In the genomic region with DNA sequence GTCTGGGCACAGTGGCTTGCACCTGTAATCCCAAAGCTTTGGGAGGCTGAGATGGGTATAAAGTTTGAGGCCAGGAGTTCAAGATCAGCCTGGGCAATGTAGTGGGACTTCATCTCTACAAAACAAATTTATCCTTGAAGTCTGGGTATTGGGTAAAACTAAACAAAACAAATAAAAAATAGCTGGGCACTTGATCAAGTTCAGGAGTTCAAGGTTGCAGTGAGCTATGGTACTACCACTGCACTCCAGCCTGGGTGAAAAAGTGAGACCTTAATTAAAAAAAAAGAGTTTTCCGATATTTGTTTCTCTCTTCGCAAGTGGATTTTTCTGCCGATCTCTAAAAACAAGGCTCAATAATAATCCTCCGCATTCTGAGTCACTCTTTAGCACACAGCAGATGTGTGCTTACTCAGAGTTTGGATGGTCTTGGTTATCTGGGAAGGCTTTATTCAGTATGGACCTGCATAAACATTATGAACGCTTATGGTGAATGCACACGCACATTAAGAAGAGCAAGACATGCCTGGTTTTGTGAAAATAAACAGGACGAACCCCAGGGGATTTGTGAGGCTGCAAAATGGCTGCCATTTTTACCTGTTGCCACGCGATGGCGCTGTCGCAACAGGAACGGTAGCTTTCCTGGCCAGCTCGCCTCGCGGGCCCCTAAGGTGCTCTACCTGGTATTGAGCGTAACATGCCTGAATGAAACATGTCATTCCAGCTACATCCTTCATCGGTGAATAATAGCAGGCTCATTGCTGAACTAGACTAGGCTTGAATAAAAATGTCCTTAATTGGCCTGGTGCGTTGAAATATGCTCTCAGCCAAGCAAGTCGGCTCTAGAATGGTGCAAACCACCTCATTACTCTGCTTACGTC, we compare ENCODE assay signal across 8 cellular contexts. TPM values are rescaled to one million over a fixed set of nuclear protein-coding genes. Genes with fewer than 3 reads are reported as not detected.
DNase-seq lines count a peak whose midpoint lies in the region; ATAC-seq and TF ChIP-seq lines count a peak whose summit lies in the region.

No MANE protein-coding gene starts in this region.

- TF ChIP-seq POLR2A in upper lobe of left lung (IDR thresholded peaks at IDR 0.05) = no peak

- peak overlapping the region; percentile 27 for H3K4me3 ChIP-seq in PC-3 (ENCODE audit: low read length)
- H3K4me3 ChIP-seq in fibroblast of the aortic adventitia (ENCODE audit: low read depth, low read length) = peak overlapping the region; percentile 45
- H3K4me3 ChIP-seq in upper lobe of left lung = no peak overlapping the region

- peak overlapping the region; percentile 39 for H2AFZ ChIP-seq in PC-3 (ENCODE audit: low read length)

- peak; percentile 89 for ATAC-seq in GM21390 (IDR thresholded peaks at IDR 0.05; ENCODE audit: unreplicated experiment)
- peak; percentile 95 for ATAC-seq in PC-3
- ATAC-seq in upper lobe of left lung (ENCODE audit: low FRiP score in 2 of 2) = peak; percentile 55 to 86

- H3F3A ChIP-seq in PC-3 (ENCODE audit: low read length, unreplicated experiment) = no peaks in the 10 kb centered on the region

- CTCF ChIA-PET in PC-3 (lab: Charles Lee) = interaction anchor here (0.5 to 1.6 kb wide), 7 partner anchors 65 to 1622 kb away, joined by 3 to 5 read pairs (median 3); no protein-coding TSS in a partner anchor

- peak; percentile 97 for TF ChIP-seq RAD21 in Ishikawa (IDR thresholded peaks at IDR 0.05; ENCODE audit: low read depth)

- TF ChIP-seq EP300 in Ishikawa (IDR thresholded peaks at IDR 0.05; ENCODE audit: borderline replicate concordance) = no peak
- no peak for TF ChIP-seq EP300 in upper lobe of left lung (IDR thresholded peaks at IDR 0.05)

- BruUV-seq in PC-3 (replicated peaks; lab: Mats Ljungman, UMichigan) = no TSS peak

- TF ChIP-seq CTCF in PC-3 (conservative IDR thresholded peaks at IDR 0.05; ENCODE audit: low read depth, low read length) (peak; percentile 96), fibroblast of the aortic adventitia (IDR thresholded peaks at IDR 0.05; ENCODE audit: insufficient read depth, low read length) (peak; percentile 87), upper lobe of left lung (IDR thresholded peaks at IDR 0.05) (peak; percentile 55 to 86 (median 72))

- H3K27me3 ChIP-seq in PC-3 (ENCODE audit: low read length) (no peaks in the 10 kb centered on the region), upper lobe of left lung (no peaks in the 10 kb centered on the region)

- peak overlapping the region; percentile 58 for H3K4me2 ChIP-seq in PC-3 (ENCODE audit: low read length)

- no peaks in the 10 kb centered on the region for H3K9me3 ChIP-seq in PC-3 (ENCODE audit: low read length)
- no peaks in the 10 kb centered on the region for H3K9me3 ChIP-seq in upper lobe of left lung

- WGBS in upper lobe of left lung, 2 donors = 20 to 22% methylated on average over 20 of the region's 20 CpGs

- H3K36me3 ChIP-seq in PC-3 (ENCODE audit: low read depth, low read length) (no peaks in the 10 kb centered on the region), upper lobe of left lung (no peaks in the 10 kb centered on the region)

- no peak overlapping the region for H3K9ac ChIP-seq in PC-3 (ENCODE audit: low read length)

- intact Hi-C loops in PC-3 (cut with micrococcal nuclease) = loop anchor here (1.0 to 10.0 kb wide), 6 partner anchors 299 to 1636 kb away; no protein-coding TSS in a partner anchor

- no peaks in the 10 kb centered on the region for H3K79me2 ChIP-seq in PC-3 (ENCODE audit: low read length)

- no peaks in the 10 kb centered on the region for H3K9me2 ChIP-seq in PC-3 (replicated peaks; ENCODE audit: low read length)

- DNase-seq in DMS153 treated with DMSO at 0.1 percent for 48 hours (lab: John Stamatoyannopoulos, UW; ENCODE audit: unreplicated experiment) (peak; percentile 71), PC-3 (peak; percentile 88), fibroblast of the aortic adventitia (ENCODE audit: low read depth) (peak; percentile 70), occipital lobe (lab: John Stamatoyannopoulos, UW) (peak; percentile 35), upper lobe of left lung (peak; percentile 41 to 58)
- DNase-seq in activated T-helper 1 cell treated with anti-CD3 and anti-CD28 coated beads, Interleukin-2, amount 50 U/mL, for 16 hours (ENCODE audit: low read depth in 1 of 2, low spot score in 1 of 2) = peak; percentile 14 to 23

- H3K4me1 ChIP-seq in PC-3 (ENCODE audit: insufficient read depth, low read length) (peaks cover 16% of the 10 kb centered on the region), upper lobe of left lung (peaks cover 0 to 6% (median 4%) of the 10 kb centered on the region in 4 donors)

- no peaks in the 10 kb centered on the region for H4K20me1 ChIP-seq in PC-3 (ENCODE audit: low read length)

- no peak overlapping the region for H3K27ac ChIP-seq in PC-3 (ENCODE audit: low read length)
- no peak overlapping the region for H3K27ac ChIP-seq in upper lobe of left lung

- POLR2A ChIA-PET in PC-3 (lab: Charles Lee; ENCODE audit: unreplicated experiment) = interaction anchor here (0.6 to 0.7 kb wide), 2 partner anchors 42 to 949 kb away, joined by 4 to 6 read pairs; no protein-coding TSS in a partner anchor

TF ChIP-seq in Ishikawa, 13 proteins besides CTCF, POLR2A, EP300 and RAD21:
- TF ChIP-seq TCF12 (IDR thresholded peaks at IDR 0.05; ENCODE audit: low read depth) (no peak), CEBPB (IDR thresholded peaks at IDR 0.05) (no peak), YY1 (IDR thresholded peaks at IDR 0.05; ENCODE audit: low read depth) (peak; percentile 82), TEAD4 (IDR thresholded peaks at IDR 0.05) (no peak), EGR1 (IDR thresholded peaks at IDR 0.05) (no peak)
- TF ChIP-seq, protein P1, sequence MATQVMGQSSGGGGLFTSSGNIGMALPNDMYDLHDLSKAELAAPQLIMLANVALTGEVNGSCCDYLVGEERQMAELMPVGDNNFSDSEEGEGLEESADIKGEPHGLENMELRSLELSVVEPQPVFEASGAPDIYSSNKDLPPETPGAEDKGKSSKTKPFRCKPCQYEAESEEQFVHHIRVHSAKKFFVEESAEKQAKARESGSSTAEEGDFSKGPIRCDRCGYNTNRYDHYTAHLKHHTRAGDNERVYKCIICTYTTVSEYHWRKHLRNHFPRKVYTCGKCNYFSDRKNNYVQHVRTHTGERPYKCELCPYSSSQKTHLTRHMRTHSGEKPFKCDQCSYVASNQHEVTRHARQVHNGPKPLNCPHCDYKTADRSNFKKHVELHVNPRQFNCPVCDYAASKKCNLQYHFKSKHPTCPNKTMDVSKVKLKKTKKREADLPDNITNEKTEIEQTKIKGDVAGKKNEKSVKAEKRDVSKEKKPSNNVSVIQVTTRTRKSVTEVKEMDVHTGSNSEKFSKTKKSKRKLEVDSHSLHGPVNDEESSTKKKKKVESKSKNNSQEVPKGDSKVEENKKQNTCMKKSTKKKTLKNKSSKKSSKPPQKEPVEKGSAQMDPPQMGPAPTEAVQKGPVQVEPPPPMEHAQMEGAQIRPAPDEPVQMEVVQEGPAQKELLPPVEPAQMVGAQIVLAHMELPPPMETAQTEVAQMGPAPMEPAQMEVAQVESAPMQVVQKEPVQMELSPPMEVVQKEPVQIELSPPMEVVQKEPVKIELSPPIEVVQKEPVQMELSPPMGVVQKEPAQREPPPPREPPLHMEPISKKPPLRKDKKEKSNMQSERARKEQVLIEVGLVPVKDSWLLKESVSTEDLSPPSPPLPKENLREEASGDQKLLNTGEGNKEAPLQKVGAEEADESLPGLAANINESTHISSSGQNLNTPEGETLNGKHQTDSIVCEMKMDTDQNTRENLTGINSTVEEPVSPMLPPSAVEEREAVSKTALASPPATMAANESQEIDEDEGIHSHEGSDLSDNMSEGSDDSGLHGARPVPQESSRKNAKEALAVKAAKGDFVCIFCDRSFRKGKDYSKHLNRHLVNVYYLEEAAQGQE (IDR thresholded peaks at IDR 0.05; ENCODE audit: low read depth) = no peak

RNA-seq across cellular contexts. Expression of gene OPN5, which starts 6.0 kb away (rescaled TPM):
- not detected in 2 replicates for total RNA-seq in PC-3 (2014; rRNA removed)
- total RNA-seq in fibroblast of the aortic adventitia (ENCODE audit: low replicate concordance) = under 0.01 TPM in 1 of 2 replicates, not detected in the other
- total RNA-seq in occipital lobe = not detected
- total RNA-seq in upper lobe of left lung = not detected

Comparison
In these comparisons a context has a peak if more than half of its experiments do, and no peak if none do; other contexts are left out.
1. DNase-seq: peak in every context shown above with its lines; median percentile 88 in PC-3; 71 in DMS153 treated with DMSO at 0.1 percent for 48 hours; 70 in fibroblast of the aortic adventitia; 50 in upper lobe of left lung; 35 in occipital lobe; 18 in activated T-helper 1 cell treated with anti-CD3 and anti-CD28 coated beads, Interleukin-2, amount 50 U/mL, for 16 hours.
2. H3K4me3 ChIP-seq: peak in PC-3 (single experiment) and fibroblast of the aortic adventitia (single experiment); none in upper lobe of left lung (0 of 4).
3. Peak in every context shown above with its lines, with median percentiles within 50 percentile points of each other: ATAC-seq and CTCF ChIP-seq.